Comparison of ENCODE assay signal across 17 cellular contexts in genomic region chr11:44747339-44747738, GRCh38. TPM values are rescaled to one million over a fixed set of nuclear protein-coding genes. Genes with fewer than 3 reads are reported as not detected.
DNase-seq lines count a peak whose midpoint lies in the region; ATAC-seq and TF ChIP-seq lines count a peak whose summit lies in the region.
"Had no signal": no experiment of that assay in that cellular context is flagged by ENCODE, and none has a peak within 500 bp of the region (broad histone marks: within the 10 kb centered on the region; RNA-seq: fewer than 3 reads in every experiment).

No MANE protein-coding gene starts in this region.

- peaks cover 62% of the 10 kb centered on the region for H3K4me1 Mint-ChIP-seq in neural progenitor cell
- H3K4me1 Mint-ChIP-seq: naive B cell had no signal

- intact Hi-C loops in right lobe of liver (cut with DNase I) (no loop called here), left colon (cut with DNase I, micrococcal nuclease) (no loop called here)

- H3K4me3 Mint-ChIP-seq in neural progenitor cell, result no peak overlapping the region
- H3K4me3 Mint-ChIP-seq: naive B cell, type B pancreatic cell had no signal

- H3K27ac ChIP-seq in neural progenitor cell, result no peak overlapping the region
- H3K27ac ChIP-seq in right lobe of liver, result no peak overlapping the region

- peaks cover 4% of the 10 kb centered on the region for H3F3A ChIP-seq in neural progenitor cell (ENCODE audit: low read depth)

- no peak for TF ChIP-seq POLR2A in right lobe of liver (IDR thresholded peaks at IDR 0.05)

- H4K20me1 ChIP-seq in neural progenitor cell (ENCODE audit: low read depth), result peaks cover 66% of the 10 kb centered on the region

- no peak for ATAC-seq in right lobe of liver
- ATAC-seq in left colon, result no peak
- ATAC-seq: HepG2, left lobe of liver had no signal

- H3K9ac ChIP-seq in neural progenitor cell, result no peak overlapping the region

- H3K9me3 ChIP-seq in neural progenitor cell (ENCODE audit: low read depth), result no peaks in the 10 kb centered on the region
- H3K9me3 ChIP-seq in right lobe of liver, result no peaks in the 10 kb centered on the region

- H3K27me3 ChIP-seq in neural progenitor cell (no peaks in the 10 kb centered on the region), right lobe of liver (no peaks in the 10 kb centered on the region)

- no peak for TF ChIP-seq CTCF in neural progenitor cell (IDR thresholded peaks at IDR 0.05)
- TF ChIP-seq CTCF in right lobe of liver (IDR thresholded peaks at IDR 0.05), result no peak

- no peak overlapping the region for H3K4me2 ChIP-seq in neural progenitor cell

- DNase-seq in AG08395 (ENCODE audit: low spot score) (peak; percentile 85), GM03348 (ENCODE audit: low spot score) (peak; percentile 79), dedifferentiated amniotic fluid mesenchymal stem cell (ENCODE audit: extremely low spot score) (peak; percentile 43), iris pigment epithelial cell (ENCODE audit: low read depth) (peak; percentile 30), neural progenitor cell (ENCODE audit: low spot score) (no peak), right lobe of liver (no peak), left colon (no peak), cerebellum (ENCODE audit: low spot score) (no peak)
- DNase-seq: activated CD4-positive, CD25-positive, alpha-beta regulatory T cell treated with anti-CD3 and anti-CD28 coated beads, Interleukin-2, amount 50 U/mL, for 72 hours; activated CD8-positive, alpha-beta memory T cell treated with anti-CD3 and anti-CD28 coated beads, Interleukin-2, amount 50 U/mL, for 48 hours; MV-4-11; naive B cell; NCI-H748 treated with DMSO at 0.1 percent for 48 hours; RPMI8226 had no signal

- H3K4me3 ChIP-seq in neural progenitor cell (no peak overlapping the region), right lobe of liver (no peak overlapping the region)

- peaks cover 24% of the 10 kb centered on the region for H3K36me3 Mint-ChIP-seq in neural progenitor cell
- H3K36me3 Mint-ChIP-seq: naive B cell had no signal

- H3K36me3 ChIP-seq in neural progenitor cell (no peaks in the 10 kb centered on the region), right lobe of liver (no peaks in the 10 kb centered on the region)

- peaks cover 2% of the 10 kb centered on the region for H3K27me3 Mint-ChIP-seq in neural progenitor cell (ENCODE audit: insufficient read depth, low read depth)

- no peak overlapping the region for H3K27ac Mint-ChIP-seq in neural progenitor cell
- H3K27ac Mint-ChIP-seq: type B pancreatic cell had no signal

- no peaks in the 10 kb centered on the region for H3K79me2 ChIP-seq in neural progenitor cell (ENCODE audit: low read depth)

- peaks cover 11% of the 10 kb centered on the region for H3K4me1 ChIP-seq in neural progenitor cell
- no peaks in the 10 kb centered on the region for H3K4me1 ChIP-seq in right lobe of liver

- 49% methylated on average over 3 of the region's 6 CpGs for WGBS in right lobe of liver (ENCODE audit: insufficient coverage, low coverage, low lambda C conversion rate, missing lambda C conversion rate)

- no peak overlapping the region for H2AFZ ChIP-seq in neural progenitor cell (replicated peaks)

- H3K9me3 Mint-ChIP-seq in neural progenitor cell, result no peaks in the 10 kb centered on the region
- H3K9me3 Mint-ChIP-seq: type B pancreatic cell had no signal

RNA-seq across cellular contexts. Expression of gene TSPAN18, which starts 20.6 kb away (rescaled TPM):
- total RNA-seq in neural progenitor cell (ENCODE audit: low replicate concordance) (16.5 and 33.0 TPM in 2 replicates), right lobe of liver (10 to 100 TPM in 1 of 6 experiments, 1 to 10 TPM in 5; 3.4 to 10.6 (median 5.3) TPM), left colon (10 to 100 TPM in 1 of 2 donors, 1 to 10 TPM in 1; 3.1 to 10.8 TPM), cerebellum (31.9 TPM)
- total RNA-seq: HepG2 had no signal

Comparison
In these comparisons a context has a peak if more than half of its experiments do, and no peak if none do; other contexts are left out.
1. DNase-seq: peak in AG08395 (single experiment), GM03348 (single experiment), dedifferentiated amniotic fluid mesenchymal stem cell (single experiment) and iris pigment epithelial cell (single experiment); none in neural progenitor cell (single experiment), right lobe of liver (0 of 3), left colon (0 of 2) and cerebellum (single experiment).